ENCODE assay signal across 8 cellular contexts in genomic region chrX:120790118-120790517, GRCh38.
DNase-seq lines count a peak whose midpoint lies in the region; ATAC-seq lines count a peak whose summit lies in the region.

No MANE protein-coding gene starts in this region.

- peak; percentile 27 for DNase-seq in DMS114 treated with DMSO at 0.1 percent for 48 hours (lab: John Stamatoyannopoulos, UW; ENCODE audit: unreplicated experiment)
- peak; percentile 76 for DNase-seq in NCI-H69 (lab: John Stamatoyannopoulos, UW)
- DNase-seq in activated T-cell treated with anti-CD3 and anti-CD28 coated beads, Interleukin-2, amount 50 U/mL, for 72 hours = peak; percentile 9 to 19
- DNase-seq in glomerular visceral epithelial cell (ENCODE audit: extremely low spot score) = peak; percentile 60
- peak; percentile 43 for DNase-seq in pulmonary artery endothelial cell (ENCODE audit: low read depth, low spot score)

- H3K27ac Mint-ChIP-seq in activated T-cell treated with anti-CD3 and anti-CD28 coated beads, Interleukin-2, amount 50 U/mL, for 72 hours = peak overlapping the region; percentile 68

- ATAC-seq in GM19043 (IDR thresholded peaks at IDR 0.05; ENCODE audit: low read depth, unreplicated experiment) = peak; percentile 71
- peak; percentile 70 for ATAC-seq in HG03469 (IDR thresholded peaks at IDR 0.05; ENCODE audit: unreplicated experiment)
- peak; percentile 74 to 78 for ATAC-seq in activated T-cell treated with anti-CD3 and anti-CD28 coated beads, Interleukin-2, amount 50 U/mL, for 72 hours (replicated peaks in 1 of 2)
- ATAC-seq in HG02623 (IDR thresholded peaks at IDR 0.05; ENCODE audit: unreplicated experiment) = no peak

- H3K27me3 Mint-ChIP-seq in activated T-cell treated with anti-CD3 and anti-CD28 coated beads, Interleukin-2, amount 50 U/mL, for 72 hours (ENCODE audit: low read depth) = peaks cover 3% of the 10 kb centered on the region

- peaks cover 24% of the 10 kb centered on the region for H3K4me1 Mint-ChIP-seq in activated T-cell treated with anti-CD3 and anti-CD28 coated beads, Interleukin-2, amount 50 U/mL, for 72 hours (ENCODE audit: low read depth)

- no peaks in the 10 kb centered on the region for H3K36me3 Mint-ChIP-seq in activated T-cell treated with anti-CD3 and anti-CD28 coated beads, Interleukin-2, amount 50 U/mL, for 72 hours (ENCODE audit: insufficient read depth in 2 of 2)

- H3K4me3 Mint-ChIP-seq in activated T-cell treated with anti-CD3 and anti-CD28 coated beads, Interleukin-2, amount 50 U/mL, for 72 hours = peak overlapping the region; percentile 68 to 83

- H3K9me3 Mint-ChIP-seq in activated T-cell treated with anti-CD3 and anti-CD28 coated beads, Interleukin-2, amount 50 U/mL, for 72 hours = no peaks in the 10 kb centered on the region

Comparison
In these comparisons a context has a peak if more than half of its experiments do, and no peak if none do; other contexts are left out.
1. DNase-seq: peak in every context shown above with its lines; median percentile 76 in NCI-H69; 60 in glomerular visceral epithelial cell; 43 in pulmonary artery endothelial cell; 27 in DMS114 treated with DMSO at 0.1 percent for 48 hours; 14 in activated T-cell treated with anti-CD3 and anti-CD28 coated beads, Interleukin-2, amount 50 U/mL, for 72 hours.